Comparison of ENCODE assay signal across 11 cellular contexts in genomic region chr11:70331901-70332300, GRCh38.
"Had no signal": no experiment of that assay in that cellular context is flagged by ENCODE, and none has a peak within 500 bp of the region (broad histone marks: within the 10 kb centered on the region; RNA-seq: fewer than 3 reads in every experiment).

No MANE protein-coding gene starts in this region.

- DNase-seq: activated CD4-positive, alpha-beta T cell treated with anti-CD3 and anti-CD28 coated beads, Interleukin-2, amount 10 ng/mL, durations not matched to agents 24 days and 14 days; activated CD4-positive, CD25-positive, alpha-beta regulatory T cell; activated CD8-positive, alpha-beta memory T cell treated with anti-CD3 and anti-CD28 coated beads, Interleukin-2, amount 50 U/mL, for 4 hours; activated CD8-positive, alpha-beta T cell treated with anti-CD3 and anti-CD28 coated beads, Interleukin-2, amount 10 ng/mL, durations not matched to agents 7 days and 5 days; activated effector memory CD4-positive, alpha-beta T cell treated with anti-CD3 and anti-CD28 coated beads, Interleukin-2, amount 50 U/mL, for 16 hours; activated T-cell treated with anti-CD3 and anti-CD28 coated beads, Interleukin-2, amount 50 U/mL, for 48 hours; central memory CD4-positive, alpha-beta T cell; T-helper 17 cell; thyroid gland had no signal

- H3K4me3 ChIP-seq: thyroid gland had no signal

- ATAC-seq: activated CD8-positive, alpha-beta T cell treated with anti-CD3 and anti-CD28 coated beads, Interleukin-2, amount 10 ng/mL, durations not matched to agents 7 days and 5 days; activated naive CD4-positive, alpha-beta T cell treated with anti-CD3 and anti-CD28 coated beads, Interleukin-2, amount 50 U/mL, for 72 hours; stimulated activated effector memory CD8-positive, alpha-beta T cell treated with anti-CD3 and anti-CD28 coated beads, Interleukin-12 subunit alpha, Interleukin-12 subunit beta, amount 100 ng/mL, for 72 hours; T-helper 17 cell had no signal

- H3K9me3 ChIP-seq: thyroid gland had no signal

- H3K27ac ChIP-seq: thyroid gland had no signal

- H3K27me3 ChIP-seq: thyroid gland had no signal
